In the genomic region with DNA sequence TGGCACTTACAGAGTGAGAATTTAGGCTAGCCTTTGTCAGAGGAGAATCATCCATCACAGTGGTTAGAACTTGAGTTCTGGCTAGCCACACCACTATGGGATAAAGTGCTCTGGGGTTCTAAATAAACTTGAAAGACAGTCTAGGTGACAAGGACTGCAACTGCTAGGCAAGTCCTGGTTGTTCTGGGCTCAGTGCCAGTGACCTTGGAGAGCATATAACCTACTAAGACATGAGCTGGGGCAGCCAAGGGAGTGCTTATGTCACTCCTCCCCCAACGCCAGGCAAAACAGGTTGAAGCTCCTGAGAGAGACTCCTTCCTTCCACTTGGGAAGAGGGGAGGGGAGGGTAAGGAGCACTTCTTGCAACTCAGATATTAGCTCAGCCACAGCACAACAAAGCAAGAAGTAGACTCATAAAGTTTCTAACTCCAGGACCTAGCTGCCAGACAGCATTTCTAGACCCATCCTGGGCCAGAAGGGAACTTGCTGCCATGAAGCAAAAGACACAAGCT, we compare ENCODE assay signal across 18 cellular contexts.
DNase-seq lines count a peak whose midpoint lies in the region; ATAC-seq and TF ChIP-seq lines count a peak whose summit lies in the region.
"Had no signal": no experiment of that assay in that cellular context is flagged by ENCODE, and none has a peak within 500 bp of the region (broad histone marks: within the 10 kb centered on the region; RNA-seq: fewer than 3 reads in every experiment).

No MANE protein-coding gene starts in this region.

- peak overlapping the region in 1 of 2 experiments; percentile 61 for H3K4ac ChIP-seq in mesenchymal stem cell (ENCODE audit: low read depth in 1 of 2, low read length in 2 of 2)

- no peaks in the 10 kb centered on the region for H3K9me3 ChIP-seq in PC-3 (ENCODE audit: low read length)
- H3K9me3 ChIP-seq in mesenchymal stem cell (ENCODE audit: control insufficient read depth, low read length) = peaks cover 38% of the 10 kb centered on the region

- peaks cover 3% of the 10 kb centered on the region; the same call in 1 of the 2 replicates for H3K4me1 ChIP-seq in PC-3 (ENCODE audit: insufficient read depth, low read length)
- H3K4me1 ChIP-seq in mesenchymal stem cell (ENCODE audit: control insufficient read depth, insufficient read depth, low read depth, low read length) = no peaks in the 10 kb centered on the region
- H3K4me1 ChIP-seq: BLaER1 treated with 17β-estradiol and CSF1 and Interleukin-3, amounts not matched to agents 10 nM and 100 nM had no signal

- H3K27me3 ChIP-seq in PC-3 (ENCODE audit: low read length) (no peaks in the 10 kb centered on the region), mesenchymal stem cell (ENCODE audit: control insufficient read depth in 1 of 2, insufficient read depth in 1 of 2, low read length in 2 of 2) (no peaks in the 10 kb centered on the region)
- H3K27me3 ChIP-seq: BLaER1 treated with 17β-estradiol and CSF1 and Interleukin-3, amounts not matched to agents 10 nM and 100 nM had no signal

- H3K18ac ChIP-seq in mesenchymal stem cell (ENCODE audit: low read depth in 1 of 2, low read length in 2 of 2) = peak overlapping the region; percentile 40 to 46

- no peak overlapping the region for H3K4me3 ChIP-seq in PC-3 (ENCODE audit: low read length)
- H3K4me3 ChIP-seq in mesenchymal stem cell (ENCODE audit: insufficient read depth in 1 of 2, low read depth in 1 of 2, low read length in 2 of 2) = no peak overlapping the region
- H3K4me3 ChIP-seq: BLaER1 treated with 17β-estradiol and CSF1 and Interleukin-3, amounts not matched to agents 10 nM and 100 nM; GM23248; K562 had no signal

- H3K4me2 ChIP-seq in PC-3 (ENCODE audit: low read length) (no peak overlapping the region), mesenchymal stem cell (ENCODE audit: low read length, poor library complexity, severe bottlenecking) (no peak overlapping the region)
- H3K4me2 ChIP-seq: BLaER1 treated with 17β-estradiol and CSF1 and Interleukin-3, amounts not matched to agents 10 nM and 100 nM had no signal

- CTCF ChIA-PET in PC-3 (lab: Charles Lee) = no interaction called here

- no peaks in the 10 kb centered on the region for H3K9me2 ChIP-seq in PC-3 (replicated peaks; ENCODE audit: low read length)

- no peaks in the 10 kb centered on the region for H3K79me2 ChIP-seq in PC-3 (ENCODE audit: low read length)

- POLR2A ChIA-PET in PC-3 (lab: Charles Lee; ENCODE audit: unreplicated experiment) = no interaction called here

- H3K27ac ChIP-seq in PC-3 (ENCODE audit: low read length) (no peak overlapping the region), mesenchymal stem cell (ENCODE audit: low read length, poor library complexity, severe bottlenecking) (no peak overlapping the region)
- H3K27ac ChIP-seq: BLaER1 treated with 17β-estradiol and CSF1 and Interleukin-3, amounts not matched to agents 10 nM and 100 nM; GM23248; HL-60 had no signal

- no peak overlapping the region for H2BK120ac ChIP-seq in mesenchymal stem cell (ENCODE audit: low read depth, low read length)

- H3K36me3 ChIP-seq in PC-3 (ENCODE audit: low read depth, low read length) (no peaks in the 10 kb centered on the region), mesenchymal stem cell (ENCODE audit: control insufficient read depth in 1 of 2, insufficient read depth in 2 of 2, low read depth in 1 of 2, low read length in 2 of 2) (no peaks in the 10 kb centered on the region)
- H3K36me3 ChIP-seq: BLaER1 treated with 17β-estradiol and CSF1 and Interleukin-3, amounts not matched to agents 10 nM and 100 nM had no signal

- DNase-seq in DMS153 (lab: John Stamatoyannopoulos, UW) (peak; percentile 5), DMS153 treated with DMSO at 0.1 percent for 48 hours (lab: John Stamatoyannopoulos, UW; ENCODE audit: unreplicated experiment) (no peak), COLO668 (lab: John Stamatoyannopoulos, UW; ENCODE audit: unreplicated experiment) (peak; percentile 8), PC-3 (peak; percentile 21), mesenchymal stem cell (no peak), amniotic stem cell (lab: John Stamatoyannopoulos, UW) (no peak), NCI-H345 (lab: John Stamatoyannopoulos, UW) (no peak), T-helper 1 cell (no peak)
- DNase-seq: 8988T, DND-41, GDM1, GM23248, NCI-H187, NCI-H524 treated with DMSO at 0.1 percent for 48 hours, Right ventricle myocardium superior had no signal

- intact Hi-C loops in PC-3 (cut with micrococcal nuclease) = no loop called here

- H3F3A ChIP-seq in PC-3 (ENCODE audit: low read length, unreplicated experiment) = no peaks in the 10 kb centered on the region

- no peaks in the 10 kb centered on the region for H4K20me1 ChIP-seq in PC-3 (ENCODE audit: low read length)
- H4K20me1 ChIP-seq: BLaER1 treated with 17β-estradiol and CSF1 and Interleukin-3, amounts not matched to agents 10 nM and 100 nM had no signal

- WGBS in mesenchymal stem cell = 60% methylated on average over 1 of the region's 1 CpG

- H3K79me1 ChIP-seq in mesenchymal stem cell (replicated peaks; ENCODE audit: low read length, poor library complexity, severe bottlenecking) = no peaks in the 10 kb centered on the region

- no peak overlapping the region for H4K91ac ChIP-seq in mesenchymal stem cell (ENCODE audit: low read length)

- H3K14ac ChIP-seq in mesenchymal stem cell (ENCODE audit: low read length in 2 of 2) = no peak overlapping the region

- ATAC-seq in PC-3 = no peak
- ATAC-seq: K562 had no signal

- peak overlapping the region in 1 of 2 experiments; percentile 83 for H2BK12ac ChIP-seq in mesenchymal stem cell (ENCODE audit: low read length in 2 of 2)

- TF ChIP-seq CTCF in PC-3 (conservative IDR thresholded peaks at IDR 0.05; ENCODE audit: low read depth, low read length) = no peak

- H2AFZ ChIP-seq in PC-3 (ENCODE audit: low read length) = no peak overlapping the region
- no peak overlapping the region for H2AFZ ChIP-seq in mesenchymal stem cell (ENCODE audit: low read depth, low read length)
- H2AFZ ChIP-seq: GM23248 had no signal

- no peak overlapping the region for H2BK15ac ChIP-seq in mesenchymal stem cell (ENCODE audit: low read depth, poor library complexity, severe bottlenecking)

- H3K9ac ChIP-seq in PC-3 (ENCODE audit: low read length) (no peak overlapping the region), mesenchymal stem cell (ENCODE audit: low read length) (no peak overlapping the region)
- H3K9ac ChIP-seq: BLaER1 treated with 17β-estradiol and CSF1 and Interleukin-3, amounts not matched to agents 10 nM and 100 nM; GM23248 had no signal

- H3K23ac ChIP-seq in mesenchymal stem cell (ENCODE audit: low read length in 2 of 2) = no peak overlapping the region

- no peak overlapping the region for H2BK5ac ChIP-seq in mesenchymal stem cell (ENCODE audit: low read depth, low read length, poor library complexity, severe bottlenecking)

- H4K8ac ChIP-seq in mesenchymal stem cell (ENCODE audit: low read length) = no peak overlapping the region

- BruUV-seq in PC-3 (replicated peaks; lab: Mats Ljungman, UMichigan) = no TSS peak

- no peak overlapping the region for H2AK5ac ChIP-seq in mesenchymal stem cell (ENCODE audit: low read length, severe bottlenecking)

Comparison
In these comparisons a context has a peak if more than half of its experiments do, and no peak if none do; other contexts are left out.
1. DNase-seq: peak in DMS153 (single experiment), COLO668 (single experiment) and PC-3 (single experiment); none in DMS153 treated with DMSO at 0.1 percent for 48 hours (single experiment), mesenchymal stem cell (single experiment), amniotic stem cell (single experiment), NCI-H345 (single experiment) and T-helper 1 cell (0 of 5).